In the genomic region with DNA sequence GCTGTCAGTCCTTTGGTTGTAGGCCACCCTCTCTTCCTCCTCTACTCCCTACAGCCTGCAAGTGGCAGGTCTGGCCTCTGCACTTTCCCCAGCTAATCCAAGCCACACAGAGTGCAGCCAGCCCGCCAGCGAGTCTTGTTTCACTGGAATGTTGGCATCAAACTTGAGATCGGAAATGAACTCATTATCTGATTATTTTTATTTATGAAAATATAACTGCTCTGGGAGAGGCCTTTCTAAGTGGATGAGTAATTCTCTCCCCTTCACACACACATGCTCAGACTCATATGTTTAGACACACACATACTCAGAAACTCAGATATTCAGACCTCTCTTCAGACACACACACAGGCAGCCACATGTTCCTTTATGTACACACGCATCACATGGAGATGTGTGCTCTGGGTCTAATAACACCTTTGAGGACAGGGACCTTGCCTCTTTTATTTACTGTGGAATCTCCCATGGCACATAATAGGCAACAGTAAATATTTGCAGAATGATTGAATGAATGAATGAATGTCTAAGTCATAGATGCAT, we compare ENCODE assay signal across 8 cellular contexts.
A peak's percentile ranks its signal among the peaks of the same experiment; 100 is the strongest.
DNase-seq lines count a peak whose midpoint lies in the region; ATAC-seq and TF ChIP-seq lines count a peak whose summit lies in the region.

No MANE protein-coding gene starts in this region.

- H3K27ac ChIP-seq in esophagus squamous epithelium: peak overlapping the region; percentile 68 to 88 (median 84)

- no peak for TF ChIP-seq CTCF in AG09309 (IDR thresholded peaks at IDR 0.05; ENCODE audit: control insufficient read depth, insufficient read depth, low read depth, low read length, missing control alignments)
- TF ChIP-seq CTCF in esophagus squamous epithelium (IDR thresholded peaks at IDR 0.05): peak in 2 of 6 experiments; percentile 2 to 19
- TF ChIP-seq CTCF in omental fat pad (IDR thresholded peaks at IDR 0.05): no peak

- no peaks in the 10 kb centered on the region for H3K9me3 ChIP-seq in esophagus squamous epithelium

- H3K4me3 Mint-ChIP-seq in stimulated activated memory B cell treated with anti-CD40 and anti-IgM and Interleukin-4, amounts not matched to agents 10 μg/mL and 1 μg/mL and 100 μg/mL, for 72 hours: no peak overlapping the region
- H3K4me3 Mint-ChIP-seq in activated T-helper 17 cell treated with anti-CD3 and anti-CD28 coated beads, Interleukin-2, amount 50 U/mL, for 72 hours: no peak overlapping the region

- peak; percentile 96 for DNase-seq in AG09309 (ENCODE audit: low read depth)
- DNase-seq in esophagus squamous epithelium (lab: John Stamatoyannopoulos, UW): no peak
- no peak for DNase-seq in omental fat pad (ENCODE audit: low spot score)
- DNase-seq in NCI-H82 treated with DMSO at 0.1 percent for 48 hours (lab: John Stamatoyannopoulos, UW; ENCODE audit: unreplicated experiment): no peak

- WGBS in esophagus squamous epithelium, 2 donors: 11 to 20% methylated on average over 4 of the region's 4 CpGs

- H3K36me3 ChIP-seq in esophagus squamous epithelium: no peaks in the 10 kb centered on the region

- peak in 2 of 4 donors; percentile 16 to 18 for TF ChIP-seq POLR2A in esophagus squamous epithelium (IDR thresholded peaks at IDR 0.05)

- H3K9me3 Mint-ChIP-seq in stimulated activated memory B cell treated with anti-CD40 and anti-IgM and Interleukin-4, amounts not matched to agents 10 μg/mL and 1 μg/mL and 100 μg/mL, for 72 hours: no peaks in the 10 kb centered on the region
- H3K9me3 Mint-ChIP-seq in activated T-helper 17 cell treated with anti-CD3 and anti-CD28 coated beads, Interleukin-2, amount 50 U/mL, for 72 hours: no peaks in the 10 kb centered on the region

- H3K27ac Mint-ChIP-seq in stimulated activated memory B cell treated with anti-CD40 and anti-IgM and Interleukin-4, amounts not matched to agents 10 μg/mL and 1 μg/mL and 100 μg/mL, for 72 hours: no peak overlapping the region
- no peak overlapping the region for H3K27ac Mint-ChIP-seq in activated T-helper 17 cell treated with anti-CD3 and anti-CD28 coated beads, Interleukin-2, amount 50 U/mL, for 72 hours

- no peak overlapping the region for H3K4me3 ChIP-seq in AG09309 (ENCODE audit: control insufficient read depth, low read depth, low read length)
- no peak overlapping the region for H3K4me3 ChIP-seq in esophagus squamous epithelium

- H3K27me3 Mint-ChIP-seq in stimulated activated memory B cell treated with anti-CD40 and anti-IgM and Interleukin-4, amounts not matched to agents 10 μg/mL and 1 μg/mL and 100 μg/mL, for 72 hours: no peaks in the 10 kb centered on the region
- H3K27me3 Mint-ChIP-seq in activated T-helper 17 cell treated with anti-CD3 and anti-CD28 coated beads, Interleukin-2, amount 50 U/mL, for 72 hours: no peaks in the 10 kb centered on the region

- H3K4me1 Mint-ChIP-seq in stimulated activated memory B cell treated with anti-CD40 and anti-IgM and Interleukin-4, amounts not matched to agents 10 μg/mL and 1 μg/mL and 100 μg/mL, for 72 hours: peaks cover 6% of the 10 kb centered on the region
- no peaks in the 10 kb centered on the region for H3K4me1 Mint-ChIP-seq in activated T-helper 17 cell treated with anti-CD3 and anti-CD28 coated beads, Interleukin-2, amount 50 U/mL, for 72 hours

- H3K36me3 Mint-ChIP-seq in stimulated activated memory B cell treated with anti-CD40 and anti-IgM and Interleukin-4, amounts not matched to agents 10 μg/mL and 1 μg/mL and 100 μg/mL, for 72 hours: no peaks in the 10 kb centered on the region
- no peaks in the 10 kb centered on the region for H3K36me3 Mint-ChIP-seq in activated T-helper 17 cell treated with anti-CD3 and anti-CD28 coated beads, Interleukin-2, amount 50 U/mL, for 72 hours (ENCODE audit: low read depth)

- H3K4me1 ChIP-seq in esophagus squamous epithelium: peaks cover 33 to 69% (median 40%) of the 10 kb centered on the region in 3 donors

- intact Hi-C loops in esophagus squamous epithelium (cut with DNase I): no loop called here

- ATAC-seq in omental fat pad (ENCODE audit: low FRiP score) (peak; percentile 88), GM21515 (IDR thresholded peaks at IDR 0.05; ENCODE audit: unreplicated experiment) (no peak)
- no peak for ATAC-seq in stimulated activated memory B cell treated with anti-CD40 and anti-IgM and Interleukin-4, amounts not matched to agents 10 μg/mL and 1 μg/mL and 100 μg/mL, for 72 hours
- no peak for ATAC-seq in activated T-helper 17 cell treated with anti-CD3 and anti-CD28 coated beads, Interleukin-2, amount 50 U/mL, for 72 hours (replicated peaks)

- no peaks in the 10 kb centered on the region for H3K27me3 ChIP-seq in esophagus squamous epithelium

TF ChIP-seq in PFSK-1, 5 proteins besides CTCF, POLR2A, EP300 and RAD21:
- TF ChIP-seq FOXP2 (optimal IDR thresholded peaks at IDR 0.05; ENCODE audit: borderline replicate concordance, extremely low read depth, extremely low read length, insufficient read depth) (no peak), SIN3A (IDR thresholded peaks at IDR 0.05; ENCODE audit: borderline replicate concordance, insufficient read depth, low read length) (peak; percentile 63; the same call in 1 of the 2 replicates), TAF1 (IDR thresholded peaks at IDR 0.05; ENCODE audit: borderline replicate concordance, insufficient read depth, low read length) (0 out of 2 replicates have a peak, but pooled peaks have one; percentile 23), POLR2AphosphoS5 (IDR thresholded peaks at IDR 0.05; ENCODE audit: low read depth, low read length) (peak; percentile 45; the same call in 1 of the 2 replicates)
- TF ChIP-seq, protein P1, sequence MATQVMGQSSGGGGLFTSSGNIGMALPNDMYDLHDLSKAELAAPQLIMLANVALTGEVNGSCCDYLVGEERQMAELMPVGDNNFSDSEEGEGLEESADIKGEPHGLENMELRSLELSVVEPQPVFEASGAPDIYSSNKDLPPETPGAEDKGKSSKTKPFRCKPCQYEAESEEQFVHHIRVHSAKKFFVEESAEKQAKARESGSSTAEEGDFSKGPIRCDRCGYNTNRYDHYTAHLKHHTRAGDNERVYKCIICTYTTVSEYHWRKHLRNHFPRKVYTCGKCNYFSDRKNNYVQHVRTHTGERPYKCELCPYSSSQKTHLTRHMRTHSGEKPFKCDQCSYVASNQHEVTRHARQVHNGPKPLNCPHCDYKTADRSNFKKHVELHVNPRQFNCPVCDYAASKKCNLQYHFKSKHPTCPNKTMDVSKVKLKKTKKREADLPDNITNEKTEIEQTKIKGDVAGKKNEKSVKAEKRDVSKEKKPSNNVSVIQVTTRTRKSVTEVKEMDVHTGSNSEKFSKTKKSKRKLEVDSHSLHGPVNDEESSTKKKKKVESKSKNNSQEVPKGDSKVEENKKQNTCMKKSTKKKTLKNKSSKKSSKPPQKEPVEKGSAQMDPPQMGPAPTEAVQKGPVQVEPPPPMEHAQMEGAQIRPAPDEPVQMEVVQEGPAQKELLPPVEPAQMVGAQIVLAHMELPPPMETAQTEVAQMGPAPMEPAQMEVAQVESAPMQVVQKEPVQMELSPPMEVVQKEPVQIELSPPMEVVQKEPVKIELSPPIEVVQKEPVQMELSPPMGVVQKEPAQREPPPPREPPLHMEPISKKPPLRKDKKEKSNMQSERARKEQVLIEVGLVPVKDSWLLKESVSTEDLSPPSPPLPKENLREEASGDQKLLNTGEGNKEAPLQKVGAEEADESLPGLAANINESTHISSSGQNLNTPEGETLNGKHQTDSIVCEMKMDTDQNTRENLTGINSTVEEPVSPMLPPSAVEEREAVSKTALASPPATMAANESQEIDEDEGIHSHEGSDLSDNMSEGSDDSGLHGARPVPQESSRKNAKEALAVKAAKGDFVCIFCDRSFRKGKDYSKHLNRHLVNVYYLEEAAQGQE (IDR thresholded peaks at IDR 0.05; ENCODE audit: insufficient read depth in 1 of 2, low read depth in 2 of 2, low read length in 2 of 2): no peak
TF ChIP-seq in PFSK-1: peak in this region for 3.
